ENCODE assay signal across 8 cellular contexts in the genomic region with DNA sequence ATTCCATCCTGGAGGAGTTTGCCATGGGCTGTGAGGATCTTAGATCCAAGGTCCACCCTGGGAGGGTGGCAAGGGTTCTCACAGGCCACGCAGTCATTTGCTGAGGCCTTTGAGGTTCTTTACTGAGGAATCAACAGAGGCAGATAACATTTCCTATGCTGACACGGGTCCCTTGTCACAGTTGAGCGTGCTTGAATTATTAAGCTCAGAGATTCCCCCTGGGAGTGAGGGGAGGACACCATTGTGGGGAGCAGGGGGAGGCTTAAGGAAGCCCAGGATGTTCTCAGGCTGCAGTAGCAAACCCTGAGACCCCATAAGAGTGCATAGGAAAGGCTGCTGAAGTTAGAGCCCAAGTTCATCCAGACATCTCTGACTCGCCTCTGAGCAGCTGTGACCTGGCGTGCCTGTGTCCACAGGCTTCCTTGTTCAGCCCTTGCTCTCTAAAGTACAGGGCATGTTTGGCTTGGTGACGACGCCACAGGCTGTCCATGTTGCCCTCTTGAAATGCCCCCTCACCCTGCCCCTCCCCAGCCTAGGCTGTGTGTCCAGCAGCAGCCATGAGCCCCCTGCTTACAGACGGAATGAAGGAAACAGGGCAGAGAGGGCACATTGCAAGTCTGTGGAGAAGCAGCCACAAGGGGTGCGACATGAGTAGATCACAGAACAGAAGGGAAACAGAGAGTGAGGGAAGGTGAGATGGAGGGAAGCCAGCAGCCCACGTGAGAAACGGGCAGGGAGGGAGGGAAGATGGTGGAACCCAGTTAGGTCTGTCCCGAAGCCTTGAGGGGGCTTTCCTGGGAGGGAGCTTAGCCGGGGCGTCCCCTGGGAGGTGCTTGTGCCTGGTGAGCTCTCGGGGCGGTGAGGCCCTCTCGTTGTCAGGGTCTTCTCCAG. TPM values are rescaled to one million over a fixed set of nuclear protein-coding genes. Genes with fewer than 3 reads are reported as not detected.
A peak's percentile ranks its signal among the peaks of the same experiment; 100 is the strongest.
DNase-seq lines count a peak whose midpoint lies in the region; ATAC-seq, FAIRE-seq and TF ChIP-seq lines count a peak whose summit lies in the region.

No MANE protein-coding gene starts in this region.

- no peak for TF ChIP-seq RAD21 in K562 (CRISPR knock-in tag; conservative IDR thresholded peaks at IDR 0.05 in 1 of 2, IDR thresholded peaks at IDR 0.05 in 1 of 2)

- no peak overlapping the region for H3K4me2 ChIP-seq in K562 (ENCODE audit: insufficient read depth, low read length)

- TF ChIP-seq POLR2A in K562 (conservative IDR thresholded peaks at IDR 0.05): no peak

- H3K36me3 ChIP-seq in K562 (ENCODE audit: control insufficient read depth, insufficient read depth, low read length): peaks cover 15% of the 10 kb centered on the region; the same call in 1 of the 3 replicates

- H3K9ac ChIP-seq in K562 (ENCODE audit: insufficient read depth in 1 of 2, low read depth in 2 of 2, low read length in 2 of 2): peak overlapping the region in 1 of 2 experiments; percentile 19; a peak in 2 of 4 replicates

- peak; percentile 56 for FAIRE-seq in K562 (lab: Jason Lieb, UNC)

- H3K79me2 ChIP-seq in K562 (ENCODE audit: control insufficient read depth, insufficient read depth, low read length): no peaks in the 10 kb centered on the region

- no peak overlapping the region for H3K27ac ChIP-seq in K562 (ENCODE audit: extremely low read depth, low read depth, low read length)

- no peak for TF ChIP-seq CTCF in K562 (IDR thresholded peaks at IDR 0.05 in 2 of 3, conservative IDR thresholded peaks at IDR 0.05 in 1 of 3; ENCODE audit: insufficient read depth in 2 of 3, low read depth in 1 of 3, low read length in 3 of 3)

- no peak for TF ChIP-seq EP300 in K562 (IDR thresholded peaks at IDR 0.05; ENCODE audit: low read length)

- BruUV-seq in K562 (replicated peaks; lab: Mats Ljungman, UMichigan): no TSS peak

- H3K4me3 ChIP-seq in K562: no peak overlapping the region

- 50% methylated on average over 17 of the region's 17 CpGs for WGBS in K562 (ENCODE audit: insufficient coverage, low coverage, missing lambda C conversion rate)

- CTCF ChIA-PET in K562 (lab: Yijun Ruan, JAX; ENCODE audit: low intra/inter-chr PET ratio): interaction anchor here (0.9 to 1.2 kb wide), 3 partner anchors 122 to 228 kb away, joined by 3 to 4 read pairs (median 3); no protein-coding TSS in a partner anchor

- POLR2A ChIA-PET in K562 (lab: Yijun Ruan, JAX): interaction anchor here (0.7 to 1.3 kb wide), 2 partner anchors 13 to 29 kb away, joined by 3 to 4 read pairs; no protein-coding TSS in a partner anchor

- in situ Hi-C loops in K562 (cut with MboI): loop anchor here (5.0 to 25.0 kb wide), 2 partner anchors 107 to 1002 kb away; no protein-coding TSS in a partner anchor

- H2AFZ ChIP-seq in K562 (ENCODE audit: low read depth, low read length): no peak overlapping the region

- peak; percentile 31 for ATAC-seq in HG03108 (IDR thresholded peaks at IDR 0.05; ENCODE audit: unreplicated experiment)
- ATAC-seq in K562: peak; percentile 56
- no peak for ATAC-seq in HG03196 (IDR thresholded peaks at IDR 0.05; ENCODE audit: unreplicated experiment)

- intact Hi-C loops in K562 (cut with micrococcal nuclease): loop anchor here (2.0 to 10.0 kb wide), 2 partner anchors 123 to 225 kb away; no protein-coding TSS in a partner anchor

- H3K9me1 ChIP-seq in K562 (ENCODE audit: control insufficient read depth, insufficient read depth, low read length): no peaks in the 10 kb centered on the region

- no peaks in the 10 kb centered on the region for H3K27me3 ChIP-seq in K562 (ENCODE audit: control insufficient read depth in 2 of 2, insufficient read depth in 2 of 2, low read length in 2 of 2)

- H3K9me3 ChIP-seq in K562 (replicated peaks; ENCODE audit: control insufficient read depth, insufficient read depth, low read depth, low read length): no peaks in the 10 kb centered on the region

- no peaks in the 10 kb centered on the region for H4K20me1 ChIP-seq in K562 (replicated peaks; ENCODE audit: control insufficient read depth, insufficient read depth, low read length)

- DNase-seq in activated CD4-positive, alpha-beta T cell treated with anti-CD3 and anti-CD28 coated beads for 48 hours: peak; percentile 8
- DNase-seq in activated CD4-positive, alpha-beta T cell treated with anti-CD3 and anti-CD28 coated beads, Interleukin-2, amount 50 U/mL, for 4 hours: no peak
- DNase-seq in K562 (ENCODE audit: extremely low read depth in 1 of 4, low spot score in 3 of 4) (peak in 1 of 4 experiments; percentile 20), medulla oblongata (ENCODE audit: extremely low spot score) (peak; percentile 14), GF-D8 (lab: John Stamatoyannopoulos, UW) (no peak), NCI-H2196 (lab: John Stamatoyannopoulos, UW; ENCODE audit: unreplicated experiment) (no peak)

- H3K4me1 ChIP-seq in K562 (replicated peaks in 1 of 2; ENCODE audit: control insufficient read depth in 2 of 2, insufficient read depth in 2 of 2, low read length in 2 of 2): peaks cover 4 to 8% of the 10 kb centered on the region in 2 experiments; a peak in 4 of 5 replicates

TF ChIP-seq in K562, 482 proteins besides CTCF, POLR2A, EP300 and RAD21:
- TF ChIP-seq CREB1 (IDR thresholded peaks at IDR 0.05) (no peak), CREB1 (CRISPR knock-in tag; IDR thresholded peaks at IDR 0.05) (no peak), MYNN (IDR thresholded peaks at IDR 0.05) (no peak), MYNN (CRISPR knock-in tag; IDR thresholded peaks at IDR 0.05) (no peak), POU5F1 (IDR thresholded peaks at IDR 0.05; ENCODE audit: borderline replicate concordance, low read depth, low read length, partially characterized antibody) (no peak), HOXB6 (CRISPR knock-in tag; IDR thresholded peaks at IDR 0.05; ENCODE audit: borderline replicate concordance) (no peak), TGIF2 (CRISPR knock-in tag; IDR thresholded peaks at IDR 0.05) (no peak), C11orf30 (IDR thresholded peaks at IDR 0.05; ENCODE audit: low read depth) (no peak), RBM25 (IDR thresholded peaks at IDR 0.05; ENCODE audit: low read depth, low read length, severe bottlenecking) (no peak), DIDO1 (tag; IDR thresholded peaks at IDR 0.05; ENCODE audit: low read depth) (no peak), NFATC3 (IDR thresholded peaks at IDR 0.05) (no peak), SUPT5H (IDR thresholded peaks at IDR 0.05) (0 out of 2 replicates have a peak, but pooled peaks have one; percentile 33), FUS (optimal IDR thresholded peaks at IDR 0.05; ENCODE audit: low read depth, low read length) (no peak), MED1 (CRISPR knock-in tag; IDR thresholded peaks at IDR 0.05; ENCODE audit: borderline replicate concordance) (no peak), RBFOX2 (IDR thresholded peaks at IDR 0.05; ENCODE audit: low read depth, low read length) (no peak)
- TF ChIP-seq, protein P1, sequence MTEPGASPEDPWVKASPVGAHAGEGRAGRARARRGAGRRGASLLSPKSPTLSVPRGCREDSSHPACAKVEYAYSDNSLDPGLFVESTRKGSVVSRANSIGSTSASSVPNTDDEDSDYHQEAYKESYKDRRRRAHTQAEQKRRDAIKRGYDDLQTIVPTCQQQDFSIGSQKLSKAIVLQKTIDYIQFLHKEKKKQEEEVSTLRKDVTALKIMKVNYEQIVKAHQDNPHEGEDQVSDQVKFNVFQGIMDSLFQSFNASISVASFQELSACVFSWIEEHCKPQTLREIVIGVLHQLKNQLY (CRISPR knock-in tag; conservative IDR thresholded peaks at IDR 0.05): 0 out of 4 replicates have a peak, but pooled peaks of 1 of the 2 experiments have one; percentile 33
- TF ChIP-seq, protein P2, sequence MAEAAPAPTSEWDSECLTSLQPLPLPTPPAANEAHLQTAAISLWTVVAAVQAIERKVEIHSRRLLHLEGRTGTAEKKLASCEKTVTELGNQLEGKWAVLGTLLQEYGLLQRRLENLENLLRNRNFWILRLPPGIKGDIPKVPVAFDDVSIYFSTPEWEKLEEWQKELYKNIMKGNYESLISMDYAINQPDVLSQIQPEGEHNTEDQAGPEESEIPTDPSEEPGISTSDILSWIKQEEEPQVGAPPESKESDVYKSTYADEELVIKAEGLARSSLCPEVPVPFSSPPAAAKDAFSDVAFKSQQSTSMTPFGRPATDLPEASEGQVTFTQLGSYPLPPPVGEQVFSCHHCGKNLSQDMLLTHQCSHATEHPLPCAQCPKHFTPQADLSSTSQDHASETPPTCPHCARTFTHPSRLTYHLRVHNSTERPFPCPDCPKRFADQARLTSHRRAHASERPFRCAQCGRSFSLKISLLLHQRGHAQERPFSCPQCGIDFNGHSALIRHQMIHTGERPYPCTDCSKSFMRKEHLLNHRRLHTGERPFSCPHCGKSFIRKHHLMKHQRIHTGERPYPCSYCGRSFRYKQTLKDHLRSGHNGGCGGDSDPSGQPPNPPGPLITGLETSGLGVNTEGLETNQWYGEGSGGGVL (CRISPR knock-in tag; IDR thresholded peaks at IDR 0.05): no peak

RNA-seq across cellular contexts. Expression of gene NAPG, which starts 34.0 kb away (rescaled TPM):
- total RNA-seq in K562 (2011; cell fraction: chromatin; rRNA removed; ENCODE audit: low replicate concordance): 31.3 and 105 TPM in 2 replicates
- 23.2 and 26.1 TPM in 2 replicates for total RNA-seq in K562 (2011; cell fraction: nucleolus; rRNA removed)
- total RNA-seq in K562 (2011; cell fraction: nucleoplasm; rRNA removed): 51.0 and 88.7 TPM in 2 replicates
- total RNA-seq in K562 (2014; rRNA removed) (31.6 and 37.1 TPM in 2 replicates), K562 (2014; rRNA removed; fragmentation: Illumina TruSeq; extraction: Trizol) (63.3 and 71.6 TPM in 2 replicates), K562 (2015; rRNA removed; fragmentation: Illumina TruSeq; extraction: Trizol) (55.1 and 61.7 TPM in 2 replicates), K562 (2021) (42.9 and 45.8 TPM in 2 replicates)
- polyA plus RNA-seq in K562 (2011; rRNA removed) (47.3 and 55.3 TPM in 2 replicates), K562 (2014; fragmentation: Illumina TruSeq; extraction: Trizol) (34.3 and 38.2 TPM in 2 replicates), K562 (2014; fragmentation: Nextera tagmentation; extraction: Ambion mirVana) (10 to 100 TPM; 50.9 to 52.4 TPM), K562 (2014; rRNA removed) (38.6 and 39.9 TPM in 2 replicates)
- 8.8 and 19.0 TPM in 2 replicates for polyA plus RNA-seq in K562 (2011; cell fraction: cytosol; rRNA removed)
- 21.9 and 29.5 TPM in 2 replicates for polyA plus RNA-seq in K562 (2011; cell fraction: nucleus; rRNA removed)
- 23.2 and 27.2 TPM in 2 replicates for polyA plus RNA-seq in K562 (2012)
- 38.5 and 44.8 TPM in 2 replicates for polyA minus RNA-seq in K562 (2011; rRNA and poly(A)+ RNA removed)
- polyA minus RNA-seq in K562 (2011; cell fraction: cytosol; rRNA and poly(A)+ RNA removed): 15.2 and 21.4 TPM in 2 replicates
- polyA minus RNA-seq in K562 (2011; cell fraction: nucleus; rRNA and poly(A)+ RNA removed): 21.9 and 35.9 TPM in 2 replicates

Comparison
In these comparisons a context has a peak if more than half of its experiments do, and no peak if none do; other contexts are left out.
1. DNase-seq: peak in activated CD4-positive, alpha-beta T cell treated with anti-CD3 and anti-CD28 coated beads for 48 hours (single experiment) and medulla oblongata (single experiment); none in activated CD4-positive, alpha-beta T cell treated with anti-CD3 and anti-CD28 coated beads, Interleukin-2, amount 50 U/mL, for 4 hours (0 of 2), GF-D8 (single experiment) and NCI-H2196 (single experiment).